ENCODE assay signal across 8 cellular contexts in the genomic region with DNA sequence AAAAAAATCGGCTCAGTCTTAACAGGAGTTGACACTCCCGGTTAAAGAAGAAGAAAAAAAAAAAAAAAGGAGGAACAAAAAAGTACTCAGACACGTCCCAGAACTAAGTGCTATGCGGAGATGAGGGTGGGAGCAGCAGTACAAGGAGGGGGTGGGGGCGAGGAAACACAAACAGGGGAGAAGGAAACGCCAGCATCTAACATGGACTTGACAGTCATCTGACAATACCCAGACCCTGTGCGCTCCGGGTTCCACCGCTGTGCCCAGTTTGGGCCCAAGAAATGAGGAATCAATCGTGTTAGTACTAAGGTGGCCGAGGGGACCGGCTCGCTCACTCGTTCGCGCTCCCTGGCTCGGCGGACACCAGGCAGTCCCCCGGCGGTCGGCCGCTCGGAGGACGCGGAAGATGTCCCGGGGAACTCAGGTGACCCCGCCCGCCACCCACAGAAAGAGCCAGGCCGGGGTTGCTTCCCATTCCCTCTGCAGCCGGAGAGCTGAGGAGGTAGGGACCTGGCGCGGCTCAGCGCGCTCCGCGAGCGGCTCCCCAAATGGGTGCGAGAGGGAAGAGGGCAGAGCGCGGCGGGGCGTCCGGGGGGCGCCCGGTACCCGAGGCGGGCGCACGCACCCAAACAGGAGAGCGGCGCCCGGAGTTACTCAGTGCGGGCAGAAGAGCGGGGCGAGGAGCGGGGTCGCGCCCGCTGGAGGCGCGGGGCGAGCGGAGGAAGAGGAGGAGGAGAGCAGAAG. TPM values are rescaled to one million over a fixed set of nuclear protein-coding genes. Genes with fewer than 3 reads are reported as not detected.
A peak's percentile ranks its signal among the peaks of the same experiment; 100 is the strongest.
DNase-seq lines count a peak whose midpoint lies in the region; ATAC-seq and TF ChIP-seq lines count a peak whose summit lies in the region.

No MANE protein-coding gene starts in this region.

- intact Hi-C loops in vagina (cut with DNase I): no loop called here

- peak; percentile 34 for DNase-seq in ACHN
- DNase-seq in coronary artery (ENCODE audit: low spot score): peak; percentile 78
- DNase-seq in mesenchymal stem cell: peak; percentile 56
- no peak for DNase-seq in vagina (ENCODE audit: extremely low spot score in 2 of 2)
- DNase-seq in GM20000 (ENCODE audit: low spot score): no peak

- TF ChIP-seq CTCF in coronary artery (IDR thresholded peaks at IDR 0.05) (no peak), vagina (IDR thresholded peaks at IDR 0.05) (no peak), GM20000 (IDR thresholded peaks at IDR 0.05; ENCODE audit: extremely low read depth, missing control alignments) (no peak)

- H3K18ac ChIP-seq in mesenchymal stem cell (ENCODE audit: low read depth in 1 of 2, low read length in 2 of 2): peak overlapping the region; percentile 97 to 99

- peak overlapping the region; percentile 64 for H3K4me2 ChIP-seq in mesenchymal stem cell (ENCODE audit: low read length, poor library complexity, severe bottlenecking)

- H2BK12ac ChIP-seq in mesenchymal stem cell (ENCODE audit: low read length in 2 of 2): peak overlapping the region; percentile 39 to 54

- H3K14ac ChIP-seq in mesenchymal stem cell (ENCODE audit: low read length in 2 of 2): peak overlapping the region; percentile 86 to 93

- no peaks in the 10 kb centered on the region for H3K9me3 ChIP-seq in mesenchymal stem cell (ENCODE audit: control insufficient read depth, low read length)
- no peaks in the 10 kb centered on the region for H3K9me3 ChIP-seq in vagina

- peak overlapping the region; percentile 73 to 88 for H3K27ac ChIP-seq in coronary artery
- H3K27ac ChIP-seq in mesenchymal stem cell (ENCODE audit: low read length, poor library complexity, severe bottlenecking): peak overlapping the region; percentile 17
- H3K27ac ChIP-seq in vagina: peak overlapping the region; percentile 90

- peaks cover 0 to 12% of the 10 kb centered on the region in 2 experiments for H3K27me3 ChIP-seq in mesenchymal stem cell (ENCODE audit: control insufficient read depth in 1 of 2, insufficient read depth in 1 of 2, low read length in 2 of 2)
- H3K27me3 ChIP-seq in vagina: no peaks in the 10 kb centered on the region

- ATAC-seq in HG02798 (IDR thresholded peaks at IDR 0.05; ENCODE audit: poor library complexity, unreplicated experiment) (no peak), HG03095 (IDR thresholded peaks at IDR 0.05; ENCODE audit: unreplicated experiment) (no peak)

- no peaks in the 10 kb centered on the region for H3K36me3 Mint-ChIP-seq in IgD-negative memory B cell

- peak overlapping the region; percentile 97 for H2BK120ac ChIP-seq in mesenchymal stem cell (ENCODE audit: low read depth, low read length)

- peak overlapping the region; percentile 97 for H2BK15ac ChIP-seq in mesenchymal stem cell (ENCODE audit: low read depth, poor library complexity, severe bottlenecking)

- H4K91ac ChIP-seq in mesenchymal stem cell (ENCODE audit: low read length): peak overlapping the region; percentile 94

- no peak overlapping the region for H2AK5ac ChIP-seq in mesenchymal stem cell (ENCODE audit: low read length, severe bottlenecking)

- H3K23ac ChIP-seq in mesenchymal stem cell (ENCODE audit: low read length in 2 of 2): peak overlapping the region; percentile 70 to 90

- no peak overlapping the region for H2AFZ ChIP-seq in mesenchymal stem cell (ENCODE audit: low read depth, low read length)

- H3K4me3 Mint-ChIP-seq in IgD-negative memory B cell: peak overlapping the region; percentile 54 to 90 (median 64)

- H3K27ac Mint-ChIP-seq in IgD-negative memory B cell: no peak overlapping the region

- H3K36me3 ChIP-seq in mesenchymal stem cell (ENCODE audit: control insufficient read depth in 1 of 2, insufficient read depth in 2 of 2, low read depth in 1 of 2, low read length in 2 of 2): peaks cover 5 to 12% of the 10 kb centered on the region in 2 experiments
- H3K36me3 ChIP-seq in vagina: no peaks in the 10 kb centered on the region

- H3K4me1 Mint-ChIP-seq in IgD-negative memory B cell: peaks cover 0 to 6% (median 3%) of the 10 kb centered on the region in 3 donors

- H3K4me3 ChIP-seq in coronary artery (peak overlapping the region; percentile 84), mesenchymal stem cell (ENCODE audit: insufficient read depth in 1 of 2, low read depth in 1 of 2, low read length in 2 of 2) (peak overlapping the region; percentile 79 to 93), vagina (peak overlapping the region; percentile 72 to 97)

- TF ChIP-seq POLR2A in vagina (IDR thresholded peaks at IDR 0.05): no peak

- H2BK5ac ChIP-seq in mesenchymal stem cell (ENCODE audit: low read depth, low read length, poor library complexity, severe bottlenecking): peak overlapping the region; percentile 90

- peaks cover 0 to 4% (median 0%) of the 10 kb centered on the region in 3 donors for H3K9me3 Mint-ChIP-seq in IgD-negative memory B cell

- peaks cover 27% of the 10 kb centered on the region for H3K4me1 ChIP-seq in mesenchymal stem cell (ENCODE audit: control insufficient read depth, insufficient read depth, low read depth, low read length)
- H3K4me1 ChIP-seq in vagina: peaks cover 24% of the 10 kb centered on the region

- H3K79me1 ChIP-seq in mesenchymal stem cell (replicated peaks; ENCODE audit: low read length, poor library complexity, severe bottlenecking): peaks cover 18% of the 10 kb centered on the region

- peak overlapping the region; percentile 39 to 81 for H3K4ac ChIP-seq in mesenchymal stem cell (ENCODE audit: low read depth in 1 of 2, low read length in 2 of 2)

- H3K9ac ChIP-seq in mesenchymal stem cell (ENCODE audit: low read length): peak overlapping the region; percentile 92

- WGBS in mesenchymal stem cell: under 1% methylated on average over 58 of the region's 63 CpGs

- H3K27me3 Mint-ChIP-seq in IgD-negative memory B cell: peaks cover 33% of the 10 kb centered on the region

- H4K8ac ChIP-seq in mesenchymal stem cell (ENCODE audit: low read length): peak overlapping the region; percentile 89

- in situ Hi-C loops in ACHN (cut with HindIII; ENCODE audit: low pct_ligation_motif_present, low pct_unique_long_range_greater_than_20kb, low sequenced_read_pairs): no loop called here

RNA-seq across cellular contexts. Expression of gene TSHZ3, which starts 0.6 kb away (rescaled TPM):
- polyA plus RNA-seq in IgD-negative memory B cell: not detected
- polyA plus RNA-seq in mesenchymal stem cell (2013, experiment 1 of 2): 28.5 TPM
- polyA plus RNA-seq in mesenchymal stem cell (2013, experiment 2 of 2): 27.9 TPM
- total RNA-seq in vagina: 13.5 TPM

Comparison
In these comparisons a context has a peak if more than half of its experiments do, and no peak if none do; other contexts are left out.
1. DNase-seq: peak in ACHN (single experiment), coronary artery (single experiment) and mesenchymal stem cell (single experiment); none in vagina (0 of 2) and GM20000 (single experiment).
2. H3K27ac ChIP-seq: peak in every context shown above with its lines; median percentile 90 in vagina; 80 in coronary artery; 17 in mesenchymal stem cell.
3. Peak in every context shown above with its lines, with median percentiles within 50 percentile points of each other: H3K4me3 ChIP-seq.